ENCODE assay signal across 7 cellular contexts in the genomic region with DNA sequence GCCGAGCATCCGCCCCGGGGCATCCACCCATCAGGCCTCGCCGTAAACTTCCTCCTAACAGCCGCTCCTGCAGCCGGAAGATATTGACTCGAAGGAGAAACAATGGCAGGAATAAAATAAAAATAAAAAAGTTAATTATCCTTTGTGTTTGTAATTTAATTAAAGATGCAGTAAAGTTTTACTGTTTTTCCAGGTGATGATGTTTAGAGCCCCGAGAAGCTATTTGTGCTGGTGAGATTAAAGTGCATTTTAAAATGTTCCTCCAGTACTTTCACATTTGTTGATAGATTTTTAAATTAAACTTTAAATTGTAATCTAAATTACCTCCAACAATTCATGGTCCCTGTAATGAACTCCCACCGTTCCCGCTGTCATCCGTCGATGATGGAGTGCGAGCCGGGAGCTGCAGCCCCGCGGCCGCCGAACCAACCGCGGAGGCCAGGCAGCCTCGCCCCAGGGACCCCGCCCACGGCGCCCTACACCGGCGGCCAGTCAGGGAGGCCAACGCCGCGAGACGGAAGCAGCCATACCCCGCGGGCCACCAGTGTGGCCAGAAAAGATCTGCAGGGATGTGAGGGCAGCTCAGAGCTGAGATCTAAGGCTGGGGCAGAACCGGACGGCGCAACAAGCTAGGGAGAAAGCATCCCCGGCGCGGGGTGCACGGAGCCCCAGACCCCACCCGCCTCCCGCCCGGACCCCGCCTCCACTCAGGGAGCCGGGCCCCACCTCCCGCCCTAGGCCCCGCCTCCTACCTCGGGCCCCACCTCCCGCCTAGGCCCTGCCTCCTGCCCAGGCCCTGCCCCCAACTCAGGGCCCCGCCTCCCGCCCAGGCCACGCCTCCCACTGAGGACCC.
A peak's percentile ranks its signal among the peaks of the same experiment; 100 is the strongest.
DNase-seq lines count a peak whose midpoint lies in the region; ATAC-seq and TF ChIP-seq lines count a peak whose summit lies in the region.

No MANE protein-coding gene starts in this region.

- DNase-seq in SK-N-MC (ENCODE audit: low read depth, low spot score) (no peak), cardiac muscle cell (ENCODE audit: low read depth in 1 of 2, low spot score in 1 of 2) (peak; percentile 88 to 97), progenitor cell of endocrine pancreas (ENCODE audit: low spot score, unreplicated experiment) (peak; percentile 38)
- DNase-seq in activated naive CD4-positive, alpha-beta T cell treated with anti-CD3 and anti-CD28 coated beads, Interleukin-2, amount 50 U/mL, for 16 hours = peak; percentile 87

- no peaks in the 10 kb centered on the region for H3K4me1 Mint-ChIP-seq in progenitor cell of endocrine pancreas (ENCODE audit: low read depth)

- H3K9me3 Mint-ChIP-seq in progenitor cell of endocrine pancreas (ENCODE audit: low read depth) = no peaks in the 10 kb centered on the region

- peaks cover 39% of the 10 kb centered on the region for H3K27me3 Mint-ChIP-seq in progenitor cell of endocrine pancreas

- H3K4me3 ChIP-seq in SK-N-MC = peak overlapping the region; percentile 79
- H3K4me3 ChIP-seq in cardiac muscle cell = peak overlapping the region; percentile 42
- H3K4me3 ChIP-seq in urinary bladder (ENCODE audit: low read depth, low read length) = peak overlapping the region; percentile 55

- H3K9me3 ChIP-seq in SK-N-MC (ENCODE audit: low read depth, low read length) (no peaks in the 10 kb centered on the region), cardiac muscle cell (ENCODE audit: low read depth) (no peaks in the 10 kb centered on the region)

- peaks cover 15% of the 10 kb centered on the region for H3K4me1 ChIP-seq in cardiac muscle cell (ENCODE audit: low read depth)
- no peaks in the 10 kb centered on the region for H3K4me1 ChIP-seq in urinary bladder (ENCODE audit: insufficient read depth)

- TF ChIP-seq CTCF in cardiac muscle cell (IDR thresholded peaks at IDR 0.05; ENCODE audit: low read depth, low read length) (no peak), progenitor cell of endocrine pancreas (IDR thresholded peaks at IDR 0.05; ENCODE audit: unreplicated experiment) (no peak)

- H3K36me3 ChIP-seq in SK-N-MC (ENCODE audit: insufficient read depth, low read length) (no peaks in the 10 kb centered on the region), cardiac muscle cell (no peaks in the 10 kb centered on the region), urinary bladder (ENCODE audit: insufficient read depth) (no peaks in the 10 kb centered on the region)

- H3K36me3 Mint-ChIP-seq in progenitor cell of endocrine pancreas (ENCODE audit: insufficient read depth) = no peaks in the 10 kb centered on the region

- H3K27ac ChIP-seq in SK-N-MC (no peak overlapping the region; the same call in 1 of the 2 replicates), cardiac muscle cell (no peak overlapping the region), urinary bladder (ENCODE audit: low read depth) (peak overlapping the region; percentile 55)

- H3K9ac ChIP-seq in SK-N-MC (ENCODE audit: insufficient read length) = no peak overlapping the region

- peaks cover 6% of the 10 kb centered on the region for H3K27me3 ChIP-seq in cardiac muscle cell

- ATAC-seq in GM18502 (IDR thresholded peaks at IDR 0.05; ENCODE audit: poor library complexity, unreplicated experiment) = peak; percentile 56
- ATAC-seq in HG03520 (IDR thresholded peaks at IDR 0.05; ENCODE audit: unreplicated experiment) = peak; percentile 54

- WGBS in urinary bladder = 2% methylated on average over 52 of the region's 52 CpGs

- no peak overlapping the region for H3K4me3 Mint-ChIP-seq in progenitor cell of endocrine pancreas (ENCODE audit: low read depth)

- no peak overlapping the region for H3K27ac Mint-ChIP-seq in progenitor cell of endocrine pancreas
